In the genomic region with DNA sequence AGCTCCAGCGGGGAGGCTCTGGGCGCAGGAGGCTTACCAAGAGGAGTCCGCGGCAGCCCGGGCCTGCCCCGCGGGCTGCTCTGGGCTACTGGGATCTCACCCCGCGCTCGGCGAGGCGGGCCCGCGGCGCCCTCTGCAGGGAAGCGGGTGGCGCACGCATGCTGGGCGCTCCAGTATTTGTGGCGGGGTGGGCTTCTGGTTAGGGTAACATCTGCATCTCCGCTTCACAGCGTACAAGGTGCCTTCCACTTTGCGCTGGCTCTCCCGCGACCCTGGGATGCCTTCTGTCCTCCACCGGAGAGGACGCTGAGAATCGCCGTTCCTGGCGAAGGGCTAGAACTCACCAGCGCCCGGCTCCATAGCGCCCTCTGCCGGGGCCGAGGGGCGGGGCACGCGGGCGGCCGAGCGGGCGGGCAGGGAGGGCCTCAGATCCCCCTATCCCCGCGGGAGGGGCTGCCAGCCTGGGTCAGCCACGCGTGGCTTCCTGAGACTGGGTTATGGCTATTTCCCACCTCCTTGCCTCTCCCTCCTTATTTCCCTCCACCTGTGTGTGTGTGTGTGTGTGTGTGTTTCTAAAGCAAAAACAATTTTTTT, we compare ENCODE assay signal across 8 cellular contexts. TPM values are rescaled to one million over a fixed set of nuclear protein-coding genes. Genes with fewer than 3 reads are reported as not detected.
DNase-seq lines count a peak whose midpoint lies in the region; ATAC-seq and TF ChIP-seq lines count a peak whose summit lies in the region.

No MANE protein-coding gene starts in this region.

- peaks cover 0 to 8% (median 2%) of the 10 kb centered on the region in 3 donors for H3K27me3 Mint-ChIP-seq in CD14-positive monocyte (ENCODE audit: low read depth in 3 of 3)
- H3K27me3 Mint-ChIP-seq in activated CD8-positive, alpha-beta T cell treated with anti-CD3 and anti-CD28 coated beads for 36 hours, result no peaks in the 10 kb centered on the region

- no peaks in the 10 kb centered on the region for H3K9me3 ChIP-seq in effector memory CD4-positive, alpha-beta T cell (ENCODE audit: control insufficient read depth, low read length)
- no peaks in the 10 kb centered on the region for H3K9me3 ChIP-seq in mesenchymal stem cell (ENCODE audit: control insufficient read depth, low read length)

- H3K79me1 ChIP-seq in mesenchymal stem cell (replicated peaks; ENCODE audit: low read length, poor library complexity, severe bottlenecking), result no peaks in the 10 kb centered on the region

- H4K91ac ChIP-seq in mesenchymal stem cell (ENCODE audit: low read length), result peak overlapping the region; percentile 68

- H2AK5ac ChIP-seq in mesenchymal stem cell (ENCODE audit: low read length, severe bottlenecking), result no peak overlapping the region

- no peak overlapping the region for H3K27ac ChIP-seq in effector memory CD4-positive, alpha-beta T cell (ENCODE audit: insufficient read depth, low read length, poor library complexity, severe bottlenecking)
- H3K27ac ChIP-seq in mesenchymal stem cell (ENCODE audit: low read length, poor library complexity, severe bottlenecking), result no peak overlapping the region

- H2AFZ ChIP-seq in mesenchymal stem cell (ENCODE audit: low read depth, low read length), result peak overlapping the region; percentile 91

- peak overlapping the region; percentile 88 for H3K9ac ChIP-seq in mesenchymal stem cell (ENCODE audit: low read length)

- peaks cover 0 to 2% of the 10 kb centered on the region in 2 donors for H3K36me3 Mint-ChIP-seq in CD14-positive monocyte
- no peaks in the 10 kb centered on the region for H3K36me3 Mint-ChIP-seq in activated CD8-positive, alpha-beta T cell treated with anti-CD3 and anti-CD28 coated beads for 36 hours (ENCODE audit: low read depth)

- POLR2A ChIA-PET in activated CD8-positive, alpha-beta T cell treated with anti-CD3 and anti-CD28 coated beads for 36 hours (lab: Charles Lee), result interaction anchor here (0.6 to 1.2 kb wide), 3 partner anchors 117 to 477 kb away, joined by 3 read pairs; partner anchors contain the start of gene PRKACB

- no peak overlapping the region for H3K23ac ChIP-seq in mesenchymal stem cell (ENCODE audit: low read length in 2 of 2)

- peak overlapping the region; percentile 41 to 83 for H3K18ac ChIP-seq in mesenchymal stem cell (ENCODE audit: low read depth in 1 of 2, low read length in 2 of 2)

- H3K4ac ChIP-seq in mesenchymal stem cell (ENCODE audit: low read depth in 1 of 2, low read length in 2 of 2), result peak overlapping the region in 1 of 2 experiments; percentile 81

- H3K4me1 ChIP-seq in effector memory CD4-positive, alpha-beta T cell (ENCODE audit: control insufficient read depth, insufficient read depth, low read length, poor library complexity, severe bottlenecking), result peaks cover 2% of the 10 kb centered on the region
- peaks cover 4% of the 10 kb centered on the region for H3K4me1 ChIP-seq in mesenchymal stem cell (ENCODE audit: control insufficient read depth, insufficient read depth, low read depth, low read length)

- peak overlapping the region in 1 of 2 experiments; percentile 83 for H3K14ac ChIP-seq in mesenchymal stem cell (ENCODE audit: low read length in 2 of 2)

- H2BK5ac ChIP-seq in mesenchymal stem cell (ENCODE audit: low read depth, low read length, poor library complexity, severe bottlenecking), result no peak overlapping the region

- peak overlapping the region; percentile 89 for H2BK120ac ChIP-seq in mesenchymal stem cell (ENCODE audit: low read depth, low read length)

- H4K8ac ChIP-seq in mesenchymal stem cell (ENCODE audit: low read length), result peak overlapping the region; percentile 92

- H3K4me2 ChIP-seq in mesenchymal stem cell (ENCODE audit: low read length, poor library complexity, severe bottlenecking), result peak overlapping the region; percentile 82

- peak overlapping the region; percentile 48 for H2BK15ac ChIP-seq in mesenchymal stem cell (ENCODE audit: low read depth, poor library complexity, severe bottlenecking)

- H3K4me3 ChIP-seq in effector memory CD4-positive, alpha-beta T cell (ENCODE audit: insufficient read depth, low read depth, low read length, poor library complexity, severe bottlenecking), result peak overlapping the region; percentile 69
- peak overlapping the region; percentile 77 to 82 for H3K4me3 ChIP-seq in mesenchymal stem cell (ENCODE audit: insufficient read depth in 1 of 2, low read depth in 1 of 2, low read length in 2 of 2)

- no peaks in the 10 kb centered on the region for H3K36me3 ChIP-seq in effector memory CD4-positive, alpha-beta T cell (ENCODE audit: control insufficient read depth, insufficient read depth, low read length)
- no peaks in the 10 kb centered on the region for H3K36me3 ChIP-seq in mesenchymal stem cell (ENCODE audit: control insufficient read depth in 1 of 2, insufficient read depth in 2 of 2, low read depth in 1 of 2, low read length in 2 of 2)

- peak overlapping the region; percentile 77 to 80 for H2BK12ac ChIP-seq in mesenchymal stem cell (ENCODE audit: low read length in 2 of 2)

- no peaks in the 10 kb centered on the region for H3K9me3 Mint-ChIP-seq in CD14-positive monocyte
- H3K9me3 Mint-ChIP-seq in activated CD8-positive, alpha-beta T cell treated with anti-CD3 and anti-CD28 coated beads for 36 hours, result no peaks in the 10 kb centered on the region

- peak overlapping the region; percentile 62 to 98 (median 93) for H3K27ac Mint-ChIP-seq in CD14-positive monocyte
- peak overlapping the region; percentile 94 for H3K27ac Mint-ChIP-seq in activated CD8-positive, alpha-beta T cell treated with anti-CD3 and anti-CD28 coated beads for 36 hours

- no peaks in the 10 kb centered on the region for H3K27me3 ChIP-seq in effector memory CD4-positive, alpha-beta T cell (replicated peaks; ENCODE audit: control insufficient read depth, insufficient read depth, low read length, poor library complexity, severe bottlenecking)
- no peaks in the 10 kb centered on the region for H3K27me3 ChIP-seq in mesenchymal stem cell (ENCODE audit: control insufficient read depth in 1 of 2, insufficient read depth in 1 of 2, low read length in 2 of 2)

- WGBS in mesenchymal stem cell, result 8% methylated on average over 42 of the region's 46 CpGs

- TF ChIP-seq CTCF in CD14-positive monocyte (IDR thresholded peaks at IDR 0.05), result peak; percentile 100
- peak; percentile 100 for TF ChIP-seq CTCF in activated CD8-positive, alpha-beta T cell treated with anti-CD3 and anti-CD28 coated beads for 36 hours (IDR thresholded peaks at IDR 0.05)

- DNase-seq in CD14-positive monocyte (ENCODE audit: low spot score), result peak; percentile 70
- DNase-seq in NCI-H748 (lab: John Stamatoyannopoulos, UW; ENCODE audit: unreplicated experiment), result peak; percentile 89
- peak; percentile 84 for DNase-seq in activated CD8-positive, alpha-beta T cell treated with anti-CD3 and anti-CD28 coated beads for 36 hours
- DNase-seq in effector memory CD4-positive, alpha-beta T cell, result peak; percentile 57 to 65 (median 64)
- peak; percentile 78 for DNase-seq in mesenchymal stem cell
- peak; percentile 66 for DNase-seq in stimulated activated CD8-positive, alpha-beta memory T cell treated with anti-CD3 and anti-CD28 coated beads, Interleukin-12 subunit alpha, Interleukin-12 subunit beta, amount 100 ng/mL, for 4 hours (ENCODE audit: low read depth)

- H3K4me1 Mint-ChIP-seq in CD14-positive monocyte, result peaks cover 16% of the 10 kb centered on the region
- H3K4me1 Mint-ChIP-seq in activated CD8-positive, alpha-beta T cell treated with anti-CD3 and anti-CD28 coated beads for 36 hours (ENCODE audit: low read depth), result peaks cover 21% of the 10 kb centered on the region

- H3K4me3 Mint-ChIP-seq in CD14-positive monocyte, result peak overlapping the region; percentile 93 to 97
- peak overlapping the region; percentile 83 for H3K4me3 Mint-ChIP-seq in activated CD8-positive, alpha-beta T cell treated with anti-CD3 and anti-CD28 coated beads for 36 hours

- CTCF ChIA-PET in activated CD8-positive, alpha-beta T cell treated with anti-CD3 and anti-CD28 coated beads for 36 hours (lab: Charles Lee), result interaction anchor here (0.6 to 3.4 kb wide), 48 partner anchors 9 to 543 kb away, joined by 3 to 29 read pairs (median 4); partner anchors contain the start of genes CTBS, GNG5, PRKACB and RPF1

- intact Hi-C loops in CD14-positive monocyte (cut with micrococcal nuclease), result loop anchor here (2.0 to 5.0 kb wide), 3 partner anchors 48 to 479 kb away; partner anchors contain the start of gene PRKACB (in 1 of the 2)
- intact Hi-C loops in activated CD8-positive, alpha-beta T cell treated with anti-CD3 and anti-CD28 coated beads for 36 hours (cut with micrococcal nuclease), result loop anchor here (2.0 to 5.0 kb wide), 2 partner anchors 131 to 178 kb away; no protein-coding TSS in a partner anchor

- ATAC-seq in GM19395 (IDR thresholded peaks at IDR 0.05; ENCODE audit: unreplicated experiment) (peak; percentile 98), HG03521 (IDR thresholded peaks at IDR 0.05; ENCODE audit: unreplicated experiment) (peak; percentile 91)
- peak; percentile 92 for ATAC-seq in activated CD8-positive, alpha-beta T cell treated with anti-CD3 and anti-CD28 coated beads for 36 hours

RNA-seq across cellular contexts. Expression of gene CTBS, which starts 46.6 kb away (rescaled TPM):
- polyA plus RNA-seq in CD14-positive monocyte, result 10 to 100 TPM; 44.8 to 62.2 TPM
- 10 to 100 TPM; 13.5 to 18.3 TPM for total RNA-seq in activated CD8-positive, alpha-beta T cell treated with anti-CD3 and anti-CD28 coated beads for 36 hours
- polyA plus RNA-seq in mesenchymal stem cell (2013, experiment 1 of 2), result 22.5 TPM
- 24.9 TPM for polyA plus RNA-seq in mesenchymal stem cell (2013, experiment 2 of 2)
